Comparison of ENCODE assay signal across 26 cellular contexts in the genomic region with DNA sequence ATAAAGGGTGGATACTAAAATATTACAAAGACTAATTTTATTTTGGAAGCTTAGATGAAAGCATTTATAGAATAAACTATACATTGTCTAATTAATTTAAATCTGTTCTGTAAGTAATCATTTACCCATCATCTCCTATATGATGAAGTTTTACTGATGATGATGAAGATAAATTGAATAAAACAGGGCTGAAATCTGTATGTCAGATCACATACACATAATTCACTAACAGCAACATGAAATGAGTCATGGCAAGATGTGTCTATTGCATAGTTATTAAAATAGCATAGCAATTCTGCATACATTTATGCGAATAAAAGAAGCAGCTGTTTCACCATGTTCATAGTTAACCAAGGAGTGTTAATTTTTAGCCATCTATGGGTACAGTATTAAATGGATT.
"Had no signal": no experiment of that assay in that cellular context is flagged by ENCODE, and none has a peak within 500 bp of the region (broad histone marks: within the 10 kb centered on the region; RNA-seq: fewer than 3 reads in every experiment).

No MANE protein-coding gene starts in this region.

- ATAC-seq: natural killer cell treated with Interleukin-12 subunit alpha and Interleukin-12 subunit beta and Interleukin-15 and Interleukin-18, amount 100 ng/mL, for 72 hours; psoas muscle; right cardiac atrium; right lobe of liver; stimulated activated effector memory CD8-positive, alpha-beta T cell treated with anti-CD3 and anti-CD28 coated beads, Interleukin-12 subunit alpha, Interleukin-12 subunit beta, amount 100 ng/mL, for 72 hours; stimulated activated naive B cell treated with anti-CD40 and anti-IgM and Interleukin-4, amounts not matched to agents 10 μg/mL and 1 μg/mL and 100 μg/mL, for 72 hours had no signal

- H3K4me2 ChIP-seq: neural progenitor cell had no signal

- H3K79me2 ChIP-seq: parathyroid adenoma had no signal

- DNase-seq: nephron progenitor cell; occipital lobe; ovary; posterior cingulate gyrus; psoas muscle; right cardiac atrium; right lobe of liver; sigmoid colon; small intestine; stimulated activated CD4-positive, alpha-beta T cell treated with anti-CD3 and anti-CD28 coated beads, Interleukin-15, amount 100 ng/mL, for 24 hours; stimulated activated CD4-positive, alpha-beta T cell treated with anti-CD3 and anti-CD28 coated beads, Interleukin-2, amount 100 ng/mL, for 24 hours; stimulated activated CD4-positive, alpha-beta T cell treated with anti-CD3 and anti-CD28 coated beads, Interleukin-2, amount 100 ng/mL, for 48 hours; stimulated activated CD4-positive, alpha-beta T cell treated with anti-CD3 and anti-CD28 coated beads, Interleukin-4, amount 100 ng/mL, for 24 hours; stimulated activated naive B cell treated with anti-CD40 and anti-IgM and Interleukin-4, amounts not matched to agents 10 μg/mL and 1 μg/mL and 100 μg/mL, for 72 hours; stimulated activated naive CD4-positive, alpha-beta T cell treated with Interleukin-2 at 50 U/mL for 16 hours; stomach; thyroid gland; trophoblast cell; upper lobe of left lung had no signal

- H2AFZ ChIP-seq: neural progenitor cell, parathyroid adenoma had no signal

- H3K27me3 ChIP-seq: neural progenitor cell, ovary, right lobe of liver, sigmoid colon, stomach, thyroid gland, tibial nerve, upper lobe of left lung, vagina had no signal

- H3K27ac ChIP-seq: neural progenitor cell, ovary, parathyroid adenoma, psoas muscle, right lobe of liver, sigmoid colon, stomach, thoracic aorta, thyroid gland, tibial nerve, upper lobe of left lung, vagina had no signal

- H3K36me3 ChIP-seq: neural progenitor cell, ovary, right lobe of liver, sigmoid colon, stomach, thoracic aorta, thyroid gland, tibial nerve, upper lobe of left lung, vagina had no signal

- H3K4me3 ChIP-seq: neural progenitor cell, ovary, psoas muscle, right lobe of liver, sigmoid colon, stomach, thoracic aorta, thyroid gland, tibial nerve, upper lobe of left lung, vagina had no signal

- H3K9me3 ChIP-seq: ovary, psoas muscle, right lobe of liver, sigmoid colon, stomach, thoracic aorta, thyroid gland, tibial nerve, upper lobe of left lung, vagina had no signal

- H3K9ac ChIP-seq: neural progenitor cell, parathyroid adenoma had no signal

- H3K4me1 ChIP-seq: neural progenitor cell, parathyroid adenoma, psoas muscle, right lobe of liver, sigmoid colon, stomach, thyroid gland, tibial nerve, upper lobe of left lung, vagina had no signal
